16 cellular contexts compared by ENCODE assay signal in the genomic region with DNA sequence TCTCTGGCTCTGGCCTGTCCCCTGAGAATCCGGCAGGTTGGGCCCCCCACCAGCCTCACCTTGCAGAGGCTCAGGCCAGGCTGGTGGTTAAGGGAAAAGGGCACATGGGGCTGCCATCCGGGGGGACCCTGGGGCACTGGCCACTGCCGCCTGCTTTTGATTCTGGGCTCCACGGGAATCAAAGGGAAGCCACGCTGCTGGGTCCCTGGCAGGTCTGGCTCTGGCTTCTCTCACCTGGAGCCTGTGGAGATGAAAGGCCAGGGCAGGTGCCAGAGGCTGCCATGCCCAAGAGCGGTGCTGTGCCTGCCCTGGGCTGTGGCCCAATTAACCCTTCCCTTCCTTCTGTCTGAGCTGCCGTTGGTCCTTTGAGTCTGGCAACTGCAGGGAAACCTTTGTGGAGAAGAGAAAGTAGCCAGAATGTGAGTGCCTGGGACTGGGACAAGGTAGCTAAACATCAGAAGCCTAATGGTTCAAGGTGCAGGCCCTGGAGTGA. TPM values are rescaled to one million over a fixed set of nuclear protein-coding genes. Genes with fewer than 3 reads are reported as not detected.
DNase-seq lines count a peak whose midpoint lies in the region.
"Had no signal": no experiment of that assay in that cellular context is flagged by ENCODE, and none has a peak within 500 bp of the region (broad histone marks: within the 10 kb centered on the region; RNA-seq: fewer than 3 reads in every experiment).

No MANE protein-coding gene starts in this region.

- in situ Hi-C loops in G401 (cut with HindIII; ENCODE audit: low sequenced_read_pairs), result no loop called here

- peak; percentile 18 for DNase-seq in COR-L47 (lab: John Stamatoyannopoulos, UW)
- DNase-seq in G401 (ENCODE audit: low spot score), result peak; percentile 73
- DNase-seq in NCI-H2196 (lab: John Stamatoyannopoulos, UW; ENCODE audit: unreplicated experiment), result peak; percentile 66
- peak; percentile 65 for DNase-seq in cerebellar cortex (ENCODE audit: low spot score)
- DNase-seq in HuH-7 (ENCODE audit: low spot score), result no peak
- DNase-seq in NCI-H226, result no peak
- no peak for DNase-seq in glomerular visceral epithelial cell (ENCODE audit: extremely low spot score)
- no peak for DNase-seq in activated effector memory CD4-positive, alpha-beta T cell treated with Interleukin-2 at 50 U/mL for 16 hours
- DNase-seq: GM23248, KBM-7, NCI-H1930, NCI-H2227 treated with DMSO at 0.1 percent for 48 hours, RPMI8226, SIG-M5, T-helper 1 cell, T-helper 9 cell had no signal

RNA-seq across cellular contexts. Expression of gene CDH22, which starts 9.4 kb away (rescaled TPM):
- total RNA-seq in G401 (2014; rRNA removed; shearing (Covaris generic)), result not detected in 2 replicates
- total RNA-seq: GM23248 had no signal

Comparison
In these comparisons a context has a peak if more than half of its experiments do, and no peak if none do; other contexts are left out.
1. DNase-seq: peak in COR-L47 (single experiment), G401 (single experiment), NCI-H2196 (single experiment) and cerebellar cortex (single experiment); none in HuH-7 (single experiment), NCI-H226 (single experiment), glomerular visceral epithelial cell (single experiment) and activated effector memory CD4-positive, alpha-beta T cell treated with Interleukin-2 at 50 U/mL for 16 hours (single experiment).